8 cellular contexts compared by ENCODE assay signal in genomic region chr15:68187559-68187958, GRCh38.
DNase-seq lines count a peak whose midpoint lies in the region; ATAC-seq and TF ChIP-seq lines count a peak whose summit lies in the region.

No MANE protein-coding gene starts in this region.

- ATAC-seq in GM18907 (IDR thresholded peaks at IDR 0.05; ENCODE audit: unreplicated experiment) (no peak), GM18858 (IDR thresholded peaks at IDR 0.05; ENCODE audit: unreplicated experiment) (no peak)

- H3K4me1 ChIP-seq in muscle layer of duodenum (ENCODE audit: control insufficient read depth in 1 of 2, insufficient read depth in 2 of 2, low read length in 2 of 2), result peaks cover 19 to 26% of the 10 kb centered on the region in 2 donors

- DNase-seq in AG09319 (ENCODE audit: extremely low read depth, low read depth) (peak; percentile 72), NCI-H2171 (lab: John Stamatoyannopoulos, UW) (peak; percentile 64), dedifferentiated amniotic fluid mesenchymal stem cell (ENCODE audit: extremely low spot score) (peak; percentile 72), NCI-H524 treated with DMSO at 0.1 percent for 48 hours (lab: John Stamatoyannopoulos, UW) (no peak), ACHN (no peak)

- peak overlapping the region; percentile 28 to 29 for H3K4me3 ChIP-seq in muscle layer of duodenum (ENCODE audit: low read depth in 1 of 2, low read length in 2 of 2)

- in situ Hi-C loops in ACHN (cut with HindIII; ENCODE audit: low pct_ligation_motif_present, low pct_unique_long_range_greater_than_20kb, low sequenced_read_pairs), result no loop called here

- H3K9me3 ChIP-seq in muscle layer of duodenum (ENCODE audit: control insufficient read depth in 1 of 2, low read length in 2 of 2), result no peaks in the 10 kb centered on the region

- peak overlapping the region; percentile 59 for H3K27ac ChIP-seq in muscle layer of duodenum (ENCODE audit: low read length)

- TF ChIP-seq CTCF in AG09319 (IDR thresholded peaks at IDR 0.05; ENCODE audit: low read depth, low read length), result no peak

- peaks cover 18 to 35% of the 10 kb centered on the region in 2 donors for H3K36me3 ChIP-seq in muscle layer of duodenum (ENCODE audit: control insufficient read depth in 1 of 2, insufficient read depth in 2 of 2, low read length in 2 of 2)

- no peaks in the 10 kb centered on the region for H3K27me3 ChIP-seq in muscle layer of duodenum (ENCODE audit: low read depth, low read length)

Comparison
In these comparisons a context has a peak if more than half of its experiments do, and no peak if none do; other contexts are left out.
1. DNase-seq: peak in AG09319 (single experiment), NCI-H2171 (single experiment) and dedifferentiated amniotic fluid mesenchymal stem cell (single experiment); none in NCI-H524 treated with DMSO at 0.1 percent for 48 hours (single experiment) and ACHN (single experiment).